24 cellular contexts compared by ENCODE assay signal in genomic region chr17:70437656-70438055, GRCh38.
"Had no signal": no experiment of that assay in that cellular context is flagged by ENCODE, and none has a peak within 500 bp of the region (broad histone marks: within the 10 kb centered on the region; RNA-seq: fewer than 3 reads in every experiment).

No MANE protein-coding gene starts in this region.

- H3K4me1 ChIP-seq: SJSA1 had no signal

- DNase-seq: Karpas-422, KG1, MG63, NCI-H1092, NCI-H1105 treated with DMSO at 0.1 percent for 48 hours, NCI-H1417 treated with DMSO at 0.1 percent for 48 hours, NCI-H146, NCI-H1694 treated with DMSO at 0.1 percent for 48 hours, NCI-H1930, NCI-H2081, NCI-H2171, NCI-H226, NCI-H446, NCI-H510A, NCI-H524 treated with DMSO at 0.1 percent for 48 hours, NCI-H774, Right ventricle myocardium superior, RPMI8226, SIG-M5 had no signal

- H3K4me3 ChIP-seq: MG63, SJSA1, SK-N-MC had no signal

- FAIRE-seq: HTR-8/SVneo, RCC 7860 had no signal

- H3K27me3 ChIP-seq: MG63, SJSA1 had no signal

- H3K27ac ChIP-seq: HL-60, SJSA1, SK-N-MC had no signal

- H3K9me3 ChIP-seq: MG63, SJSA1 had no signal

- H3K36me3 ChIP-seq: MG63, SJSA1 had no signal
